In genomic region chr3:99780749-99781148, GRCh38 we compare ENCODE assay signal across 23 cellular contexts. TPM values are rescaled to one million over a fixed set of nuclear protein-coding genes. Genes with fewer than 3 reads are reported as not detected.
DNase-seq lines count a peak whose midpoint lies in the region; ATAC-seq and TF ChIP-seq lines count a peak whose summit lies in the region.
"Had no signal": no experiment of that assay in that cellular context is flagged by ENCODE, and none has a peak within 500 bp of the region (broad histone marks: within the 10 kb centered on the region; RNA-seq: fewer than 3 reads in every experiment).

No MANE protein-coding gene starts in this region.

- H2AFZ ChIP-seq in SK-N-SH (ENCODE audit: low read depth): peak overlapping the region; percentile 1; the same call in 1 of the 2 replicates
- H2AFZ ChIP-seq: neural progenitor cell had no signal

- peaks cover 0 to 25% of the 10 kb centered on the region in 2 experiments; a peak in 1 of 4 replicates for H3K4me1 ChIP-seq in SK-N-SH (ENCODE audit: control insufficient read depth in 1 of 2, insufficient read depth in 2 of 2, low read depth in 1 of 2, low read length in 1 of 2)
- H3K4me1 ChIP-seq: BE2C, Caco-2, neural progenitor cell, upper lobe of right lung had no signal

- no peaks in the 10 kb centered on the region for H3K4me1 Mint-ChIP-seq in activated T-cell treated with anti-CD3 and anti-CD28 coated beads, Interleukin-2, amount 50 U/mL, for 72 hours (ENCODE audit: low read depth)
- H3K4me1 Mint-ChIP-seq: neural progenitor cell had no signal

- no peaks in the 10 kb centered on the region for H3K36me3 ChIP-seq in SK-N-SH (replicated peaks in 1 of 2; ENCODE audit: control insufficient read depth in 1 of 2, insufficient read depth in 2 of 2, low read length in 1 of 2)
- H3K36me3 ChIP-seq: BE2C, brain microvascular endothelial cell, heart right ventricle, neural progenitor cell, upper lobe of right lung had no signal

- POLR2A ChIA-PET in SK-N-SH (lab: Yijun Ruan, JAX): no interaction called here

- H3K27me3 Mint-ChIP-seq in activated T-cell treated with anti-CD3 and anti-CD28 coated beads, Interleukin-2, amount 50 U/mL, for 72 hours (ENCODE audit: low read depth): peaks cover 28% of the 10 kb centered on the region

- no peaks in the 10 kb centered on the region for H3K9me3 ChIP-seq in SK-N-SH
- H3K9me3 ChIP-seq: BE2C, Caco-2, heart right ventricle, upper lobe of right lung had no signal

- no peak overlapping the region for H3K4me3 ChIP-seq in SK-N-SH (ENCODE audit: low read depth in 2 of 2, low read length in 1 of 2)
- H3K4me3 ChIP-seq: heart right ventricle, neural progenitor cell, upper lobe of right lung had no signal

- H3F3A ChIP-seq in SK-N-SH (replicated peaks; ENCODE audit: insufficient read depth): peaks cover 4% of the 10 kb centered on the region

- H3K27ac ChIP-seq in SK-N-SH (ENCODE audit: low read depth in 2 of 2, low read length in 1 of 2): peak overlapping the region in 1 of 2 experiments; percentile 4; a peak in 2 of 4 replicates
- H3K27ac ChIP-seq: 22Rv1, brain microvascular endothelial cell, epithelial cell of prostate, heart right ventricle, neural progenitor cell, upper lobe of right lung had no signal

- DNase-seq in SK-N-SH (no peak), OCI-M1 (lab: John Stamatoyannopoulos, UW) (peak; percentile 66), fibroblast of peridontal ligament (ENCODE audit: extremely low read depth) (peak; percentile 75), stromal cell of bone marrow (ENCODE audit: low read depth) (peak; percentile 25), MV-4-11 (lab: John Stamatoyannopoulos, UW) (no peak)
- no peak for DNase-seq in activated T-cell treated with anti-CD3 and anti-CD28 coated beads, Interleukin-2, amount 50 U/mL, for 1 hour
- no peak for DNase-seq in activated T-cell treated with anti-CD3 and anti-CD28 coated beads, Interleukin-2, amount 50 U/mL, for 72 hours
- DNase-seq: activated CD4-positive, alpha-beta memory T cell treated with anti-CD3 and anti-CD28 coated beads for 36 hours; activated effector memory CD4-positive, alpha-beta T cell treated with Interleukin-2 at 50 U/mL for 16 hours; BE2C; brain microvascular endothelial cell; Caco-2; DMS79; heart right ventricle; NCI-H1048; NCI-H187 treated with DMSO at 0.1 percent for 48 hours; T-helper 9 cell; upper lobe of right lung had no signal

- no peak for ATAC-seq in SK-N-SH treated with all-trans-retinoic acid at 6 μM for 48 hours
- ATAC-seq in activated T-cell treated with anti-CD3 and anti-CD28 coated beads, Interleukin-2, amount 50 U/mL, for 72 hours (replicated peaks in 1 of 2): no peak
- ATAC-seq: heart right ventricle, sciatic nerve, upper lobe of right lung had no signal

- no peaks in the 10 kb centered on the region for H3K79me2 ChIP-seq in SK-N-SH (ENCODE audit: insufficient read depth)

- no peak for TF ChIP-seq EP300 in SK-N-SH (IDR thresholded peaks at IDR 0.05; ENCODE audit: borderline replicate concordance in 1 of 2, low read depth in 1 of 2, low read length in 1 of 2)

- TF ChIP-seq RAD21 in SK-N-SH (IDR thresholded peaks at IDR 0.05; ENCODE audit: low read length): no peak

- H3K27ac Mint-ChIP-seq in activated T-cell treated with anti-CD3 and anti-CD28 coated beads, Interleukin-2, amount 50 U/mL, for 72 hours: no peak overlapping the region
- H3K27ac Mint-ChIP-seq: activated CD4-positive, alpha-beta memory T cell treated with anti-CD3 and anti-CD28 coated beads for 36 hours; neural progenitor cell had no signal

- H3K9me3 Mint-ChIP-seq in activated T-cell treated with anti-CD3 and anti-CD28 coated beads, Interleukin-2, amount 50 U/mL, for 72 hours: no peaks in the 10 kb centered on the region
- H3K9me3 Mint-ChIP-seq: activated CD4-positive, alpha-beta memory T cell treated with anti-CD3 and anti-CD28 coated beads for 36 hours; neural progenitor cell had no signal

- CTCF ChIA-PET in SK-N-SH (lab: Yijun Ruan, JAX): interaction anchor here (1.3 kb wide), 1 partner anchor 28 kb away, joined by 3 read pairs; no protein-coding TSS in a partner anchor

- H4K20me1 ChIP-seq in SK-N-SH (ENCODE audit: insufficient read depth): no peaks in the 10 kb centered on the region

- H3K9me2 ChIP-seq in SK-N-SH: no peaks in the 10 kb centered on the region

- WGBS in SK-N-SH (ENCODE audit: low lambda C conversion rate): 25% methylated on average over 3 of the region's 3 CpGs

- no peak overlapping the region for H3K4me3 Mint-ChIP-seq in activated T-cell treated with anti-CD3 and anti-CD28 coated beads, Interleukin-2, amount 50 U/mL, for 72 hours
- H3K4me3 Mint-ChIP-seq: activated CD4-positive, alpha-beta memory T cell treated with anti-CD3 and anti-CD28 coated beads for 36 hours; neural progenitor cell had no signal

- H3K36me3 Mint-ChIP-seq in activated T-cell treated with anti-CD3 and anti-CD28 coated beads, Interleukin-2, amount 50 U/mL, for 72 hours (ENCODE audit: insufficient read depth in 2 of 2): no peaks in the 10 kb centered on the region
- H3K36me3 Mint-ChIP-seq: activated CD4-positive, alpha-beta memory T cell treated with anti-CD3 and anti-CD28 coated beads for 36 hours; neural progenitor cell had no signal

- H3K9ac ChIP-seq in SK-N-SH: no peak overlapping the region
- H3K9ac ChIP-seq: neural progenitor cell had no signal

- no peak for TF ChIP-seq CTCF in SK-N-SH (IDR thresholded peaks at IDR 0.05)

- H3K4me2 ChIP-seq in SK-N-SH: no peak overlapping the region
- H3K4me2 ChIP-seq: neural progenitor cell had no signal

- no peaks in the 10 kb centered on the region for H3K27me3 ChIP-seq in SK-N-SH (ENCODE audit: insufficient read depth)
- H3K27me3 ChIP-seq: brain microvascular endothelial cell, neural progenitor cell, upper lobe of right lung had no signal

TF ChIP-seq in SK-N-SH, 30 proteins besides CTCF, POLR2A, EP300 and RAD21 (continues in another document):
- TF ChIP-seq REST (IDR thresholded peaks at IDR 0.05; ENCODE audit: low read depth, low read length) (no peak), MEF2A (IDR thresholded peaks at IDR 0.05; ENCODE audit: borderline replicate concordance, low read depth) (no peak)

TF ChIP-seq in SK-N-SH treated with all-trans-retinoic acid at 6 μM for 48 hours, 23 proteins besides CTCF, POLR2A, EP300 and RAD21:
- TF ChIP-seq OSR1 (CRISPR knock-in tag; IDR thresholded peaks at IDR 0.05) (no peak), TOX (CRISPR knock-in tag; IDR thresholded peaks at IDR 0.05; ENCODE audit: borderline replicate concordance) (no peak), TCF4 (CRISPR knock-in tag; IDR thresholded peaks at IDR 0.05; ENCODE audit: borderline replicate concordance) (no peak), PPARA (CRISPR knock-in tag; IDR thresholded peaks at IDR 0.05; ENCODE audit: borderline replicate concordance) (no peak), ARNTL (CRISPR knock-in tag; IDR thresholded peaks at IDR 0.05; ENCODE audit: borderline replicate concordance, low read depth) (no peak), ESRRG (CRISPR knock-in tag; IDR thresholded peaks at IDR 0.05) (no peak), ZNF70 (CRISPR knock-in tag; IDR thresholded peaks at IDR 0.05) (no peak), RARB (CRISPR knock-in tag; IDR thresholded peaks at IDR 0.05) (no peak), SNAI2 (CRISPR knock-in tag; IDR thresholded peaks at IDR 0.05) (no peak), BACH2 (CRISPR knock-in tag; IDR thresholded peaks at IDR 0.05; ENCODE audit: borderline replicate concordance) (no peak), PATZ1 (CRISPR knock-in tag; IDR thresholded peaks at IDR 0.05; ENCODE audit: borderline replicate concordance) (no peak), ZNF565 (CRISPR knock-in tag; conservative IDR thresholded peaks at IDR 0.05; ENCODE audit: low read depth) (no peak), ISL1 (CRISPR knock-in tag; IDR thresholded peaks at IDR 0.05) (no peak), GLIS3 (CRISPR knock-in tag; IDR thresholded peaks at IDR 0.05) (no peak), ZFP3 (CRISPR knock-in tag; IDR thresholded peaks at IDR 0.05) (no peak), CSDC2 (CRISPR knock-in tag; IDR thresholded peaks at IDR 0.05) (no peak)

RNA-seq across cellular contexts. Expression of gene CMSS1, which starts 36.9 kb away (rescaled TPM):
- 9.1 and 9.2 TPM in 2 replicates for polyA plus RNA-seq in SK-N-SH (2012; rRNA removed)
- polyA plus RNA-seq in SK-N-SH (2012; cell fraction: cytosol; rRNA removed): 14.6 and 20.5 TPM in 2 replicates
- polyA plus RNA-seq in SK-N-SH (2012; cell fraction: nucleus; rRNA removed): 1.9 and 5.4 TPM in 2 replicates
- 100 to 1,000 TPM in 1 of 2 donors, 10 to 100 TPM in 1; 88.5 to 101 TPM for total RNA-seq in activated T-cell treated with anti-CD3 and anti-CD28 coated beads, Interleukin-2, amount 50 U/mL, for 72 hours

Comparison
In these comparisons a context has a peak if more than half of its experiments do, and no peak if none do; other contexts are left out.
1. DNase-seq: peak in OCI-M1 (single experiment), fibroblast of peridontal ligament (single experiment) and stromal cell of bone marrow (single experiment); none in SK-N-SH (single experiment), activated T-cell treated with anti-CD3 and anti-CD28 coated beads, Interleukin-2, amount 50 U/mL, for 1 hour (single experiment), MV-4-11 (single experiment) and activated T-cell treated with anti-CD3 and anti-CD28 coated beads, Interleukin-2, amount 50 U/mL, for 72 hours (0 of 2).